ENCODE assay signal across 1 cellular context in the genomic region with DNA sequence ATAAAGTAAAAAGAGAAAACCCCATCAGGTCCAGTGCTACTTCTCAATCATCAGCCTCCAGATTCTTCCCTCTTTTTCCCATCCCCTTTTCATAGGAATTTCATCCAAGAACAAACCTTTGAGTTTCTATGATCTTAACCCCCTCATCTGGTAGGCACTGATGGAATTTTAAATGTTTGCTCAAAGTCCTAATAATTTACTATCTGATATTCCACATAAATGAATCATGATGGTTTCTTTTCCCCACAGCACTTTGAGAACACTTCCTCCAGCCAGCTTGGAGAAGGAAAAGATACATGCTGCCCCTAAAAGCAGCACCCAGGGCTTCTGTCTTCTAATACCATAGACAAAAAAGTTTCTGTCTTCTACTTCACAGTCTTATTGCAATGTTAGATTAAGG.
TF ChIP-seq lines count a peak whose summit lies in the region.

No MANE protein-coding gene starts in this region.

TF ChIP-seq in HEK293T, 16 proteins besides CTCF, POLR2A, EP300 and RAD21 (continued from another document):
- TF ChIP-seq FOXM1 (IDR thresholded peaks at IDR 0.05; ENCODE audit: borderline replicate concordance) (no peak), NFRKB (IDR thresholded peaks at IDR 0.05) (no peak), BHLHE40 (IDR thresholded peaks at IDR 0.05; ENCODE audit: borderline replicate concordance) (no peak), LEF1 (IDR thresholded peaks at IDR 0.05; ENCODE audit: borderline replicate concordance) (no peak), FOXA1 (IDR thresholded peaks at IDR 0.05) (no peak), CTBP1 (IDR thresholded peaks at IDR 0.05; ENCODE audit: borderline replicate concordance) (no peak), SP1 (IDR thresholded peaks at IDR 0.05) (no peak), FOXK2 (IDR thresholded peaks at IDR 0.05) (no peak)
- TF ChIP-seq, protein P1, sequence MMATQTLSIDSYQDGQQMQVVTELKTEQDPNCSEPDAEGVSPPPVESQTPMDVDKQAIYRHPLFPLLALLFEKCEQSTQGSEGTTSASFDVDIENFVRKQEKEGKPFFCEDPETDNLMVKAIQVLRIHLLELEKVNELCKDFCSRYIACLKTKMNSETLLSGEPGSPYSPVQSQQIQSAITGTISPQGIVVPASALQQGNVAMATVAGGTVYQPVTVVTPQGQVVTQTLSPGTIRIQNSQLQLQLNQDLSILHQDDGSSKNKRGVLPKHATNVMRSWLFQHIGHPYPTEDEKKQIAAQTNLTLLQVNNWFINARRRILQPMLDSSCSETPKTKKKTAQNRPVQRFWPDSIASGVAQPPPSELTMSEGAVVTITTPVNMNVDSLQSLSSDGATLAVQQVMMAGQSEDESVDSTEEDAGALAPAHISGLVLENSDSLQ (IDR thresholded peaks at IDR 0.05), result no peak
TF ChIP-seq in HEK293T: peak in this region for 0.
